Comparison of ENCODE assay signal across 1 cellular context in the genomic region with DNA sequence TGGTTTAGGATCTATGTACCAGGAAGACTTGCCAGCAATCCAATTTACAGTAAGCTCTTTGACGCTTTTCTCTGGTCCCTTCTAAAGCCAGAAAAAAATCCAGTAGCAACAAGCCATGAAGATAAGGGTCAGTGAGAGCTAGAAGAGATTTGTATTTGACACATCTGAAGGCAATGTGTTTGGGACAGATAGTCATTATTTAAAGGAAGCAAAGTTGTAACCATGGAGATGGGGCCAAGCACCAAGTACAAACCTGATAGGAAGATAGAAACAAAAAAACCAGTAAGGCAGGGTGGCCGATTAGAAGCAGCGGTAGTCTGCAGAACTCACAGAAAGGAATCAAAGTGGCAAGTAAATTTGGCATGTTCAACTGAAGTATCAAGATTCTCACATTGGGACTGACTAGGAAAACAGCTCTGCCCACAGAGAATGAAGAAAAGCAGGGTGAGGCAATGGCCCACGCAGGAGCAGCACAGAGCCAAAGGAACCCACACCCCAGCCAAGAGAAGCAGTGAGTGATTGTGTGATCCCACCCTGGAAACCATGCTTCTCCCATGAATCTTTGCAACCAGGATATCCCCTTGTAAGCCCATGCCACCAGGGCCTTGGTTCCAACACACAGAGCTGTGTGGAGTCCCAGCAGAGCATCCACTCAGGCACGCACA.
A peak's percentile ranks its signal among the peaks of the same experiment; 100 is the strongest.
TF ChIP-seq lines count a peak whose summit lies in the region.

No MANE protein-coding gene starts in this region.

TF ChIP-seq in K562, 482 proteins besides CTCF, POLR2A, EP300 and RAD21 (continued from another document and continues in another):
- TF ChIP-seq, protein P1, sequence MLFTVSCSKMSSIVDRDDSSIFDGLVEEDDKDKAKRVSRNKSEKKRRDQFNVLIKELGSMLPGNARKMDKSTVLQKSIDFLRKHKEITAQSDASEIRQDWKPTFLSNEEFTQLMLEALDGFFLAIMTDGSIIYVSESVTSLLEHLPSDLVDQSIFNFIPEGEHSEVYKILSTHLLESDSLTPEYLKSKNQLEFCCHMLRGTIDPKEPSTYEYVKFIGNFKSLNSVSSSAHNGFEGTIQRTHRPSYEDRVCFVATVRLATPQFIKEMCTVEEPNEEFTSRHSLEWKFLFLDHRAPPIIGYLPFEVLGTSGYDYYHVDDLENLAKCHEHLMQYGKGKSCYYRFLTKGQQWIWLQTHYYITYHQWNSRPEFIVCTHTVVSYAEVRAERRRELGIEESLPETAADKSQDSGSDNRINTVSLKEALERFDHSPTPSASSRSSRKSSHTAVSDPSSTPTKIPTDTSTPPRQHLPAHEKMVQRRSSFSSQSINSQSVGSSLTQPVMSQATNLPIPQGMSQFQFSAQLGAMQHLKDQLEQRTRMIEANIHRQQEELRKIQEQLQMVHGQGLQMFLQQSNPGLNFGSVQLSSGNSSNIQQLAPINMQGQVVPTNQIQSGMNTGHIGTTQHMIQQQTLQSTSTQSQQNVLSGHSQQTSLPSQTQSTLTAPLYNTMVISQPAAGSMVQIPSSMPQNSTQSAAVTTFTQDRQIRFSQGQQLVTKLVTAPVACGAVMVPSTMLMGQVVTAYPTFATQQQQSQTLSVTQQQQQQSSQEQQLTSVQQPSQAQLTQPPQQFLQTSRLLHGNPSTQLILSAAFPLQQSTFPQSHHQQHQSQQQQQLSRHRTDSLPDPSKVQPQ (CRISPR knock-in tag; IDR thresholded peaks at IDR 0.05; ENCODE audit: borderline replicate concordance) = no peak
- TF ChIP-seq, protein P2, sequence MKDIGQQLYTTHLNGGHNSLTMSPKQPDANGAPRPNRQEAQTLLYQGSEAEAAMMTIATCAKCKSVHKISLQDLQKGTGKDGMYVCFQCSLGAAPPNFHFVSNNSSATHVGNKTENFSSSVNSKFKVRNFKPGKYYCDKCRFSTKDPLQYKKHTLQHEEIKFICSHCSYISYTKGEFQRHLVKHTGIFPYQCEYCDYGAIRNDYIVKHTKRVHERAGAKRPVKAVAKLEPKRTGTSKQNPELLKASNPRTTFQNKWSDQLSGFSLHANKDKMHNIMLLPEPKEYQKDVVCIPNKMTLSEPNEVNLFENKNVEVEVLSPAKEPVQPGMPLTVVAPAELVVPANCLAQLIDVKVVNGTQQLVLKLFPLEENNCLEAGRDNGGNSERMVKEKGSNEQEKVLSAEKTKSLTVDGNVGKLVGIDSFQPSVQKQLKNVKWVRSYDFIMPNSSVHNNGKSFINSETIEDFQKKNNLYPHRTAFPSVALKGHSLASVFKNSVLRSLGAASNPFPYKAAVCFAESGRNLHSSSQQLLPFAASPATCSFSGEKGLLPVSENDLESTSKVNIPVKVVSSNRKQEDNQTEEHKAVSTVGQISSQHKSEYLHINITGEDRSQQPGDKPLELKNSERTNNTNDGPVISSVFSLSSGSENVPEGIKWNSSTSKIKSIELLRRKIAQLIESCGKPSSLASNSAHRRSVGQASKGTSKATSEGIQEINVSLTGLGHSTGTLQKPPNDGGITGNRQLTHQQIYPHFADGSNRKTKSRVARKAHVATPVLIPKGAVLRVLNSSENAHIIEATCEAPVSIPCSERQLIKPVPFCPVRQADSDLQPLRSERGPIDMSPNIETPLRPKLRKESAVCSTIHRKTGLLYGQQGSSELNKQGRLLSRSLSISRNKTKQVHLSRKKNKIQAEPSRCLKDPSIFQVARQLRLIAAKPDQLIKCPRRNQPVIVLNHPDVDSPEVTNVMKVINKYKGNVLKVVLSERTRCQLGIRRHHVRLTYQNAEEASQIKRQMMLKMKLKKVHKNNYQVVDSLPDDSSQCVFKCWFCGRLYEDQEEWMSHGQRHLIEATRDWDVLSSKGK (CRISPR knock-in tag; IDR thresholded peaks at IDR 0.05) = no peak
- TF ChIP-seq SLC30A9 (CRISPR knock-in tag; IDR thresholded peaks at IDR 0.05) (no peak), SREBF1 (IDR thresholded peaks at IDR 0.05; ENCODE audit: borderline replicate concordance, low read depth, low read length) (no peak), DPF2 (IDR thresholded peaks at IDR 0.05) (peak; percentile 70), ZNF212 (CRISPR knock-in tag; IDR thresholded peaks at IDR 0.05) (no peak), RFX7 (CRISPR knock-in tag; IDR thresholded peaks at IDR 0.05) (no peak), NFIX (CRISPR knock-in tag; IDR thresholded peaks at IDR 0.05; ENCODE audit: low read depth) (no peak), RAD51 (IDR thresholded peaks at IDR 0.05; ENCODE audit: borderline replicate concordance, low read depth) (no peak), ZNF445 (CRISPR knock-in tag; IDR thresholded peaks at IDR 0.05; ENCODE audit: low read depth) (no peak), ZNF282 (CRISPR knock-in tag; IDR thresholded peaks at IDR 0.05) (no peak), PTBP1 (IDR thresholded peaks at IDR 0.05; ENCODE audit: low read depth, low read length) (no peak), TAF9B (IDR thresholded peaks at IDR 0.05; ENCODE audit: partially characterized antibody) (no peak), ZNF696 (CRISPR knock-in tag; conservative IDR thresholded peaks at IDR 0.05) (no peak), MCM3 (IDR thresholded peaks at IDR 0.05) (no peak), TGIF2 (CRISPR knock-in tag; IDR thresholded peaks at IDR 0.05) (no peak), TBL1XR1 (IDR thresholded peaks at IDR 0.05; ENCODE audit: low read length in 2 of 2) (no peak), PML (IDR thresholded peaks at IDR 0.05; ENCODE audit: low read length) (peak; percentile 69; the same call in 1 of the 2 replicates), RBM17 (IDR thresholded peaks at IDR 0.05; ENCODE audit: borderline replicate concordance, low read depth, low read length) (no peak), CSDE1 (IDR thresholded peaks at IDR 0.05) (no peak), ZNF143 (CRISPR knock-in tag; IDR thresholded peaks at IDR 0.05) (no peak), SMARCE1 (IDR thresholded peaks at IDR 0.05) (peak; percentile 56; the same call in 1 of the 2 replicates), SETDB1 (IDR thresholded peaks at IDR 0.05; ENCODE audit: low read length) (no peak), HDAC2 (IDR thresholded peaks at IDR 0.05) (peak; percentile 93), CBFB (CRISPR knock-in tag; IDR thresholded peaks at IDR 0.05) (no peak), SP2 (IDR thresholded peaks at IDR 0.05; ENCODE audit: extremely low read depth, low read depth, low read length, poor library complexity, severe bottlenecking) (no peak), MBD2 (IDR thresholded peaks at IDR 0.05; ENCODE audit: borderline replicate concordance, low read depth) (no peak), POLR2H (tag; IDR thresholded peaks at IDR 0.05; ENCODE audit: low read depth) (no peak), PTRF (tag; IDR thresholded peaks at IDR 0.05) (no peak), ETV6 (IDR thresholded peaks at IDR 0.05; ENCODE audit: borderline replicate concordance in 1 of 2, low read depth in 2 of 2, low read length in 1 of 2) (no peak), ETV6 (CRISPR knock-in tag; IDR thresholded peaks at IDR 0.05; ENCODE audit: borderline replicate concordance) (no peak), NCOA6 (IDR thresholded peaks at IDR 0.05) (no peak)
- TF ChIP-seq, protein P3, sequence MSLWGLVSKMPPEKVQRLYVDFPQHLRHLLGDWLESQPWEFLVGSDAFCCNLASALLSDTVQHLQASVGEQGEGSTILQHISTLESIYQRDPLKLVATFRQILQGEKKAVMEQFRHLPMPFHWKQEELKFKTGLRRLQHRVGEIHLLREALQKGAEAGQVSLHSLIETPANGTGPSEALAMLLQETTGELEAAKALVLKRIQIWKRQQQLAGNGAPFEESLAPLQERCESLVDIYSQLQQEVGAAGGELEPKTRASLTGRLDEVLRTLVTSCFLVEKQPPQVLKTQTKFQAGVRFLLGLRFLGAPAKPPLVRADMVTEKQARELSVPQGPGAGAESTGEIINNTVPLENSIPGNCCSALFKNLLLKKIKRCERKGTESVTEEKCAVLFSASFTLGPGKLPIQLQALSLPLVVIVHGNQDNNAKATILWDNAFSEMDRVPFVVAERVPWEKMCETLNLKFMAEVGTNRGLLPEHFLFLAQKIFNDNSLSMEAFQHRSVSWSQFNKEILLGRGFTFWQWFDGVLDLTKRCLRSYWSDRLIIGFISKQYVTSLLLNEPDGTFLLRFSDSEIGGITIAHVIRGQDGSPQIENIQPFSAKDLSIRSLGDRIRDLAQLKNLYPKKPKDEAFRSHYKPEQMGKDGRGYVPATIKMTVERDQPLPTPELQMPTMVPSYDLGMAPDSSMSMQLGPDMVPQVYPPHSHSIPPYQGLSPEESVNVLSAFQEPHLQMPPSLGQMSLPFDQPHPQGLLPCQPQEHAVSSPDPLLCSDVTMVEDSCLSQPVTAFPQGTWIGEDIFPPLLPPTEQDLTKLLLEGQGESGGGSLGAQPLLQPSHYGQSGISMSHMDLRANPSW (CRISPR knock-in tag; IDR thresholded peaks at IDR 0.05) = no peak
- TF ChIP-seq, protein P4, sequence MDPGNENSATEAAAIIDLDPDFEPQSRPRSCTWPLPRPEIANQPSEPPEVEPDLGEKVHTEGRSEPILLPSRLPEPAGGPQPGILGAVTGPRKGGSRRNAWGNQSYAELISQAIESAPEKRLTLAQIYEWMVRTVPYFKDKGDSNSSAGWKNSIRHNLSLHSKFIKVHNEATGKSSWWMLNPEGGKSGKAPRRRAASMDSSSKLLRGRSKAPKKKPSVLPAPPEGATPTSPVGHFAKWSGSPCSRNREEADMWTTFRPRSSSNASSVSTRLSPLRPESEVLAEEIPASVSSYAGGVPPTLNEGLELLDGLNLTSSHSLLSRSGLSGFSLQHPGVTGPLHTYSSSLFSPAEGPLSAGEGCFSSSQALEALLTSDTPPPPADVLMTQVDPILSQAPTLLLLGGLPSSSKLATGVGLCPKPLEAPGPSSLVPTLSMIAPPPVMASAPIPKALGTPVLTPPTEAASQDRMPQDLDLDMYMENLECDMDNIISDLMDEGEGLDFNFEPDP (CRISPR knock-in tag; IDR thresholded peaks at IDR 0.05) = no peak
- TF ChIP-seq, protein P5, sequence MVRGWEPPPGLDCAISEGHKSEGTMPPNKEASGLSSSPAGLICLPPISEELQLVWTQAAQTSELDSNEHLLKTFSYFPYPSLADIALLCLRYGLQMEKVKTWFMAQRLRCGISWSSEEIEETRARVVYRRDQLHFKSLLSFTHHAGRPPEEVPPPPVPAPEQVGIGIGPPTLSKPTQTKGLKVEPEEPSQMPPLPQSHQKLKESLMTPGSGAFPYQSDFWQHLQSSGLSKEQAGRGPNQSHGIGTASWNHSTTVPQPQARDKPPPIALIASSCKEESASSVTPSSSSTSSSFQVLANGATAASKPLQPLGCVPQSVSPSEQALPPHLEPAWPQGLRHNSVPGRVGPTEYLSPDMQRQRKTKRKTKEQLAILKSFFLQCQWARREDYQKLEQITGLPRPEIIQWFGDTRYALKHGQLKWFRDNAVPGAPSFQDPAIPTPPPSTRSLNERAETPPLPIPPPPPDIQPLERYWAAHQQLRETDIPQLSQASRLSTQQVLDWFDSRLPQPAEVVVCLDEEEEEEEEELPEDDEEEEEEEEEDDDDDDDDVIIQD (CRISPR knock-in tag; IDR thresholded peaks at IDR 0.05) = no peak
- TF ChIP-seq, protein P6, sequence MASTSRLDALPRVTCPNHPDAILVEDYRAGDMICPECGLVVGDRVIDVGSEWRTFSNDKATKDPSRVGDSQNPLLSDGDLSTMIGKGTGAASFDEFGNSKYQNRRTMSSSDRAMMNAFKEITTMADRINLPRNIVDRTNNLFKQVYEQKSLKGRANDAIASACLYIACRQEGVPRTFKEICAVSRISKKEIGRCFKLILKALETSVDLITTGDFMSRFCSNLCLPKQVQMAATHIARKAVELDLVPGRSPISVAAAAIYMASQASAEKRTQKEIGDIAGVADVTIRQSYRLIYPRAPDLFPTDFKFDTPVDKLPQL (IDR thresholded peaks at IDR 0.05; ENCODE audit: extremely low read depth, insufficient read length) = no peak
- TF ChIP-seq, protein P7, sequence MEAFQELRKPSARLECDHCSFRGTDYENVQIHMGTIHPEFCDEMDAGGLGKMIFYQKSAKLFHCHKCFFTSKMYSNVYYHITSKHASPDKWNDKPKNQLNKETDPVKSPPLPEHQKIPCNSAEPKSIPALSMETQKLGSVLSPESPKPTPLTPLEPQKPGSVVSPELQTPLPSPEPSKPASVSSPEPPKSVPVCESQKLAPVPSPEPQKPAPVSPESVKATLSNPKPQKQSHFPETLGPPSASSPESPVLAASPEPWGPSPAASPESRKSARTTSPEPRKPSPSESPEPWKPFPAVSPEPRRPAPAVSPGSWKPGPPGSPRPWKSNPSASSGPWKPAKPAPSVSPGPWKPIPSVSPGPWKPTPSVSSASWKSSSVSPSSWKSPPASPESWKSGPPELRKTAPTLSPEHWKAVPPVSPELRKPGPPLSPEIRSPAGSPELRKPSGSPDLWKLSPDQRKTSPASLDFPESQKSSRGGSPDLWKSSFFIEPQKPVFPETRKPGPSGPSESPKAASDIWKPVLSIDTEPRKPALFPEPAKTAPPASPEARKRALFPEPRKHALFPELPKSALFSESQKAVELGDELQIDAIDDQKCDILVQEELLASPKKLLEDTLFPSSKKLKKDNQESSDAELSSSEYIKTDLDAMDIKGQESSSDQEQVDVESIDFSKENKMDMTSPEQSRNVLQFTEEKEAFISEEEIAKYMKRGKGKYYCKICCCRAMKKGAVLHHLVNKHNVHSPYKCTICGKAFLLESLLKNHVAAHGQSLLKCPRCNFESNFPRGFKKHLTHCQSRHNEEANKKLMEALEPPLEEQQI (IDR thresholded peaks at IDR 0.05) = no peak
- TF ChIP-seq, protein P8, sequence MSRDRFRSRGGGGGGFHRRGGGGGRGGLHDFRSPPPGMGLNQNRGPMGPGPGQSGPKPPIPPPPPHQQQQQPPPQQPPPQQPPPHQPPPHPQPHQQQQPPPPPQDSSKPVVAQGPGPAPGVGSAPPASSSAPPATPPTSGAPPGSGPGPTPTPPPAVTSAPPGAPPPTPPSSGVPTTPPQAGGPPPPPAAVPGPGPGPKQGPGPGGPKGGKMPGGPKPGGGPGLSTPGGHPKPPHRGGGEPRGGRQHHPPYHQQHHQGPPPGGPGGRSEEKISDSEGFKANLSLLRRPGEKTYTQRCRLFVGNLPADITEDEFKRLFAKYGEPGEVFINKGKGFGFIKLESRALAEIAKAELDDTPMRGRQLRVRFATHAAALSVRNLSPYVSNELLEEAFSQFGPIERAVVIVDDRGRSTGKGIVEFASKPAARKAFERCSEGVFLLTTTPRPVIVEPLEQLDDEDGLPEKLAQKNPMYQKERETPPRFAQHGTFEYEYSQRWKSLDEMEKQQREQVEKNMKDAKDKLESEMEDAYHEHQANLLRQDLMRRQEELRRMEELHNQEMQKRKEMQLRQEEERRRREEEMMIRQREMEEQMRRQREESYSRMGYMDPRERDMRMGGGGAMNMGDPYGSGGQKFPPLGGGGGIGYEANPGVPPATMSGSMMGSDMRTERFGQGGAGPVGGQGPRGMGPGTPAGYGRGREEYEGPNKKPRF (IDR thresholded peaks at IDR 0.05; ENCODE audit: low read depth, low read length) = no peak
